21 cellular contexts compared by ENCODE assay signal in the genomic region with DNA sequence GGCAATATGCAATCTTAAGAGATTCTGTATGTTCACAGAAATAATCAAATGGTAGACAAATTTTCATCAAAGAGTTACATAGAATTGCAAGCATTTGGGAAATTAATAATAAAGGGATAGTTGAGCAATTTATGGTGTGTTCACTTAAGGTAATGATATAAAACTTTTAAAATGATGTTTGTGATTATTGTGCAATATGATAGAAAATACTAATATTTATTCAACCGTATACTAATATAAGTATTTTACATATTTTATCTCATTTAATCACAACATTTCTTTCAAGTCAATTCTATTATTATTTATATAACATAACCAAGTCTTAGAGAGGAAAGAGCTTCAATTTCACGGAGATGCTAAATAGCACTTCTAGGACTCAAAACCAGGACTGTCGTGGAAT.
A peak's percentile ranks its signal among the peaks of the same experiment; 100 is the strongest.
DNase-seq lines count a peak whose midpoint lies in the region; ATAC-seq, FAIRE-seq and TF ChIP-seq lines count a peak whose summit lies in the region.
"Had no signal": no experiment of that assay in that cellular context is flagged by ENCODE, and none has a peak within 500 bp of the region (broad histone marks: within the 10 kb centered on the region; RNA-seq: fewer than 3 reads in every experiment).

No MANE protein-coding gene starts in this region.

- ATAC-seq in IMR-90 (ENCODE audit: low read depth) (no peak), pancreas (no peak)
- ATAC-seq: CD8-positive, alpha-beta T cell; GM12878 had no signal

- no peak overlapping the region for H3K56ac ChIP-seq in IMR-90 (ENCODE audit: extremely low read depth, insufficient read depth, low read length)

- H3K14ac ChIP-seq in IMR-90 (replicated peaks; ENCODE audit: low read depth, low read length): no peak overlapping the region

- no peak overlapping the region for H3K4me3 Mint-ChIP-seq in T-helper 2 cell treated with Interferon-gamma antibody and Interleukin-4, amounts not matched to agents 5 μg/mL and 100 μg/mL, for 36 hours
- H3K4me3 Mint-ChIP-seq: B cell; CD4-positive, alpha-beta T cell; CD8-positive, alpha-beta T cell had no signal

- no peak overlapping the region for H3K4me3 ChIP-seq in IMR-90 (ENCODE audit: insufficient read depth, low read depth, low read length)
- no peak overlapping the region for H3K4me3 ChIP-seq in pancreas
- H3K4me3 ChIP-seq: BLaER1 treated with 17β-estradiol and CSF1 and Interleukin-3, amounts not matched to agents 10 nM and 100 nM; GM12878 had no signal

- H3K27me3 Mint-ChIP-seq in T-helper 2 cell treated with Interferon-gamma antibody and Interleukin-4, amounts not matched to agents 5 μg/mL and 100 μg/mL, for 36 hours (ENCODE audit: low read depth): no peaks in the 10 kb centered on the region
- H3K27me3 Mint-ChIP-seq: B cell; CD4-positive, alpha-beta T cell had no signal

- H2BK20ac ChIP-seq in IMR-90 (ENCODE audit: low read depth, low read length): no peak overlapping the region

- H2BK15ac ChIP-seq in IMR-90 (ENCODE audit: low read depth, low read length): no peak overlapping the region

- no TSS peak for BruUV-seq in IMR-90 (replicated peaks; lab: Mats Ljungman, UMichigan)

- no peak for DNase-seq in IMR-90
- no peak for DNase-seq in pancreas
- no peak for DNase-seq in T-helper 2 cell treated with Interferon-gamma antibody and Interleukin-4, amounts not matched to agents 5 μg/mL and 100 μg/mL, for 36 hours (ENCODE audit: low spot score)
- no peak for DNase-seq in SW480 (ENCODE audit: low spot score)
- DNase-seq: ACHN; Caco-2; Calu3; CD4-positive, alpha-beta T cell; CD8-positive, alpha-beta T cell; DMS79 treated with DMSO at 0.1 percent for 48 hours; GDM1 had no signal

- WGBS in IMR-90 (ENCODE audit: extremely low coverage in 2 of 2, insufficient read length in 1 of 2), 2 experiments: no CpG with 5 or more reads among the region's 3 CpGs
- WGBS in pancreas, 2 donors: 95 to 96% methylated on average over 3 of the region's 3 CpGs

- H4K91ac ChIP-seq in IMR-90 (ENCODE audit: insufficient read depth, low read depth, low read length): no peak overlapping the region

- no peak for TF ChIP-seq POLR2A in IMR-90 (IDR thresholded peaks at IDR 0.05; ENCODE audit: low read depth, low read length)

- no peak for TF ChIP-seq RAD21 in IMR-90 (IDR thresholded peaks at IDR 0.05; ENCODE audit: low read length)

- H3K4me2 ChIP-seq in IMR-90 (ENCODE audit: low read depth, low read length): no peak overlapping the region
- H3K4me2 ChIP-seq: BLaER1 treated with 17β-estradiol and CSF1 and Interleukin-3, amounts not matched to agents 10 nM and 100 nM had no signal

- POLR2A ChIA-PET in IMR-90 (lab: Charles Lee; ENCODE audit: unreplicated experiment): no interaction called here

- no peak overlapping the region for H2BK5ac ChIP-seq in IMR-90 (ENCODE audit: low read depth, low read length, poor library complexity, severe bottlenecking)

- H3K79me1 ChIP-seq in IMR-90 (ENCODE audit: low read depth in 1 of 2, low read length in 2 of 2): no peaks in the 10 kb centered on the region

- H2AFZ ChIP-seq in IMR-90 (replicated peaks; ENCODE audit: low read length, poor library complexity): no peak overlapping the region

- CTCF ChIA-PET in IMR-90 (lab: Yijun Ruan, JAX): no interaction called here

- no peak overlapping the region for H2AK5ac ChIP-seq in IMR-90 (ENCODE audit: low read depth, low read length)

- no peak overlapping the region for H3K4ac ChIP-seq in IMR-90 (ENCODE audit: low read depth, low read length)

- no peaks in the 10 kb centered on the region for H4K20me1 ChIP-seq in IMR-90 (ENCODE audit: insufficient read depth, low read length)
- H4K20me1 ChIP-seq: BLaER1 treated with 17β-estradiol and CSF1 and Interleukin-3, amounts not matched to agents 10 nM and 100 nM had no signal

- in situ Hi-C loops in IMR-90 (cut with MboI; ENCODE audit: low sequenced_read_pairs): no loop called here

- H3K9me3 ChIP-seq in IMR-90 (ENCODE audit: control insufficient read depth, insufficient read depth, low read length): peaks cover 7% of the 10 kb centered on the region; the same call in 1 of the 2 replicates
- H3K9me3 ChIP-seq in pancreas: no peaks in the 10 kb centered on the region
- H3K9me3 ChIP-seq: BLaER1 treated with 17β-estradiol and CSF1 and Interleukin-3, amounts not matched to agents 10 nM and 100 nM; Caco-2 had no signal

- no peak overlapping the region for H3K18ac ChIP-seq in IMR-90 (ENCODE audit: low read depth, low read length)

- peaks cover 11% of the 10 kb centered on the region for H3K9me3 Mint-ChIP-seq in T-helper 2 cell treated with Interferon-gamma antibody and Interleukin-4, amounts not matched to agents 5 μg/mL and 100 μg/mL, for 36 hours
- H3K9me3 Mint-ChIP-seq: CD4-positive, alpha-beta T cell had no signal

- no peak for TF ChIP-seq CTCF in IMR-90 (conservative IDR thresholded peaks at IDR 0.05; ENCODE audit: low read depth, low read length)
- TF ChIP-seq CTCF in pancreas (IDR thresholded peaks at IDR 0.05): no peak

- FAIRE-seq in A204.1 (lab: Jason Lieb, UNC) (peak; percentile 3), pancreas (lab: Jason Lieb, UNC) (peak; percentile 20)
- FAIRE-seq: D721Med, GM12878, GM12892, GM18507, GM19239 had no signal

- no peak overlapping the region for H3K23ac ChIP-seq in IMR-90 (ENCODE audit: low read depth, low read length)

- no peak overlapping the region for H2BK120ac ChIP-seq in IMR-90 (ENCODE audit: low read depth, low read length)

- H3K9ac ChIP-seq in IMR-90 (ENCODE audit: low read depth, low read length): no peak overlapping the region
- H3K9ac ChIP-seq: BLaER1 treated with 17β-estradiol and CSF1 and Interleukin-3, amounts not matched to agents 10 nM and 100 nM had no signal

- H3K27ac ChIP-seq in IMR-90 (ENCODE audit: insufficient read depth, low read length) (no peak overlapping the region), pancreas (no peak overlapping the region)
- H3K27ac ChIP-seq: 22Rv1; BLaER1 treated with 17β-estradiol and CSF1 and Interleukin-3, amounts not matched to agents 10 nM and 100 nM; C4-2B had no signal

- intact Hi-C loops in IMR-90 (cut with micrococcal nuclease) (no loop called here), pancreas (cut with DNase I) (no loop called here)

- no peaks in the 10 kb centered on the region for H3K9me1 ChIP-seq in IMR-90 (ENCODE audit: insufficient read depth, low read length)

- H3K27me3 ChIP-seq in IMR-90 (ENCODE audit: control insufficient read depth, insufficient read depth, low read length): no peaks in the 10 kb centered on the region
- H3K27me3 ChIP-seq in pancreas: no peaks in the 10 kb centered on the region
- H3K27me3 ChIP-seq: BLaER1 treated with 17β-estradiol and CSF1 and Interleukin-3, amounts not matched to agents 10 nM and 100 nM had no signal

- H3K4me1 ChIP-seq in IMR-90 (ENCODE audit: control insufficient read depth, insufficient read depth, low read length) (no peaks in the 10 kb centered on the region), pancreas (no peaks in the 10 kb centered on the region)
- H3K4me1 ChIP-seq: BLaER1 treated with 17β-estradiol and CSF1 and Interleukin-3, amounts not matched to agents 10 nM and 100 nM; Caco-2 had no signal

- no peaks in the 10 kb centered on the region for H3K36me3 Mint-ChIP-seq in T-helper 2 cell treated with Interferon-gamma antibody and Interleukin-4, amounts not matched to agents 5 μg/mL and 100 μg/mL, for 36 hours (ENCODE audit: low read depth)
- H3K36me3 Mint-ChIP-seq: CD8-positive, alpha-beta T cell had no signal

- H3K36me3 ChIP-seq in IMR-90 (ENCODE audit: control insufficient read depth, insufficient read depth, low read length): no peaks in the 10 kb centered on the region
- no peaks in the 10 kb centered on the region for H3K36me3 ChIP-seq in pancreas
- H3K36me3 ChIP-seq: BLaER1 treated with 17β-estradiol and CSF1 and Interleukin-3, amounts not matched to agents 10 nM and 100 nM had no signal

- H4K5ac ChIP-seq in IMR-90 (ENCODE audit: low read depth, low read length): no peak overlapping the region

- no peak overlapping the region for H4K8ac ChIP-seq in IMR-90 (ENCODE audit: low read depth in 2 of 2, low read length in 2 of 2)

- dilution Hi-C loops in IMR-90 (cut with HindIII; ENCODE audit: low sequenced_read_pairs, unreplicated experiment): no loop called here

- H3K27ac Mint-ChIP-seq in T-helper 2 cell treated with Interferon-gamma antibody and Interleukin-4, amounts not matched to agents 5 μg/mL and 100 μg/mL, for 36 hours: no peak overlapping the region
- H3K27ac Mint-ChIP-seq: B cell; CD4-positive, alpha-beta T cell; CD8-positive, alpha-beta T cell had no signal

- H2AK9ac ChIP-seq in IMR-90 (replicated peaks; ENCODE audit: low read depth, low read length, poor library complexity): no peak overlapping the region

- no peaks in the 10 kb centered on the region for H3K4me1 Mint-ChIP-seq in T-helper 2 cell treated with Interferon-gamma antibody and Interleukin-4, amounts not matched to agents 5 μg/mL and 100 μg/mL, for 36 hours (ENCODE audit: low read depth)
- H3K4me1 Mint-ChIP-seq: B cell had no signal

TF ChIP-seq in IMR-90, 13 proteins besides CTCF, POLR2A, EP300 and RAD21:
- no peak for TF ChIP-seq CHD1 (IDR thresholded peaks at IDR 0.05; ENCODE audit: low read depth, low read length)
- TF ChIP-seq MAFK (IDR thresholded peaks at IDR 0.05; ENCODE audit: low read depth, low read length): no peak
- TF ChIP-seq CEBPB (IDR thresholded peaks at IDR 0.05; ENCODE audit: low read depth, low read length): 0 out of 2 replicates have a peak, but pooled peaks have one; percentile 8
